In the genomic region with DNA sequence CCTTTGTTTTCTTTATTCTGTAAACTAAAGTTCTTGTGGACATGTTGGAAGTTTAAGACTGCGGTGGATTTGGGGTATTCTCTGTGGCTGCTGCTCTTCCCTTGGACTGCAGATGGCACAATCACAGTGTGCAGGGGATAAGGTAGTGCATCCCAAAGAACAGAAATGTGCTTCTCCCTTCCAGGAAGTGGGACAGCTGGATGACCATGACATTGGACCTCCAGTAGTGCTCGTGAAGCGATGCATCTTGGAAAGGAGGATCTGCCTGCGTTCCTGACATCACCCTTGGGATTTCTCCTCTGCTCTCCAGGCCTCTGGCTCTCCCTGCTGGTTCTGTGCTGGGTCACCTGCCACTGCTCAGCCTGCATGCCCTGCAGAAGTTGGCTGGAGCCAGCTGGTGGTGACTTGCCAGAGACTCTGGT, we compare ENCODE assay signal across 10 cellular contexts.
DNase-seq lines count a peak whose midpoint lies in the region; TF ChIP-seq lines count a peak whose summit lies in the region.
"Had no signal": no experiment of that assay in that cellular context is flagged by ENCODE, and none has a peak within 500 bp of the region (broad histone marks: within the 10 kb centered on the region; RNA-seq: fewer than 3 reads in every experiment).

No MANE protein-coding gene starts in this region.

- DNase-seq in GM13977 (ENCODE audit: low spot score) (no peak), fibroblast of peridontal ligament (ENCODE audit: extremely low read depth) (peak; percentile 36), retinal pigment epithelial cell (ENCODE audit: low read depth) (no peak), NCI-H146 treated with DMSO at 0.1 percent for 48 hours (lab: John Stamatoyannopoulos, UW; ENCODE audit: unreplicated experiment) (no peak)
- DNase-seq in activated CD8-positive, alpha-beta memory T cell treated with anti-CD3 and anti-CD28 coated beads, Interleukin-2, amount 50 U/mL, for 4 hours, result no peak
- DNase-seq in activated naive CD4-positive, alpha-beta T cell (lab: John Stamatoyannopoulos, UW), result no peak
- DNase-seq in activated CD8-positive, alpha-beta memory T cell treated with anti-CD3 and anti-CD28 coated beads for 24 hours, result no peak
- DNase-seq: tibial artery had no signal

- H3K4me2 ChIP-seq in OCI-LY1 (ENCODE audit: low read length), result no peak overlapping the region

- peak; percentile 26 for TF ChIP-seq CTCF in GM13977 (IDR thresholded peaks at IDR 0.05; ENCODE audit: extremely low read depth, insufficient read depth, missing control alignments)
- peak; percentile 28; the same call in 1 of the 2 replicates for TF ChIP-seq CTCF in OCI-LY1 (IDR thresholded peaks at IDR 0.05; ENCODE audit: low read length)
- peak; percentile 74 for TF ChIP-seq CTCF in retinal pigment epithelial cell (conservative IDR thresholded peaks at IDR 0.05; ENCODE audit: low read depth, low read length)

- H3K9me3 ChIP-seq in OCI-LY1 (ENCODE audit: low read length), result no peaks in the 10 kb centered on the region
- H3K9me3 ChIP-seq: SJSA1, tibial artery had no signal

- H3K9me2 ChIP-seq in OCI-LY1 (ENCODE audit: low read depth, low read length), result no peaks in the 10 kb centered on the region

- no peaks in the 10 kb centered on the region for H3K36me3 ChIP-seq in OCI-LY1 (ENCODE audit: insufficient read depth, low read length)
- H3K36me3 ChIP-seq: SJSA1, tibial artery had no signal

- in situ Hi-C loops in GM13977 (cut with MboI; ENCODE audit: low pct_unique_long_range_greater_than_20kb, low sequenced_read_pairs, unreplicated experiment), result no loop called here

- H3F3A ChIP-seq in OCI-LY1 (ENCODE audit: insufficient read depth, low read length), result no peaks in the 10 kb centered on the region

- H3K9ac ChIP-seq in OCI-LY1 (ENCODE audit: low read length), result no peak overlapping the region

- H3K27me3 ChIP-seq in OCI-LY1 (ENCODE audit: insufficient read depth, low read length), result no peaks in the 10 kb centered on the region
- H3K27me3 ChIP-seq: SJSA1 had no signal

- H3K4me1 ChIP-seq in OCI-LY1 (ENCODE audit: insufficient read depth, low read length, severe bottlenecking), result no peaks in the 10 kb centered on the region
- H3K4me1 ChIP-seq: SJSA1, tibial artery had no signal

- H3K4me3 ChIP-seq in OCI-LY1 (ENCODE audit: low read depth, low read length, poor library complexity, severe bottlenecking) (no peak overlapping the region), retinal pigment epithelial cell (ENCODE audit: low read length) (no peak overlapping the region)
- H3K4me3 ChIP-seq: SJSA1, tibial artery had no signal

- H2AFZ ChIP-seq in OCI-LY1 (ENCODE audit: low read length), result no peak overlapping the region

- no peak overlapping the region for H3K27ac ChIP-seq in OCI-LY1 (ENCODE audit: low read depth, low read length, poor library complexity, severe bottlenecking)
- H3K27ac ChIP-seq: SJSA1, tibial artery had no signal

- no peaks in the 10 kb centered on the region for H3K79me2 ChIP-seq in OCI-LY1 (ENCODE audit: insufficient read depth, low read length)

- H4K20me1 ChIP-seq in OCI-LY1 (ENCODE audit: insufficient read depth, low read length), result no peaks in the 10 kb centered on the region
